ENCODE assay signal across 21 cellular contexts in genomic region chr2:26395394-26395793, GRCh38. TPM values are rescaled to one million over a fixed set of nuclear protein-coding genes. Genes with fewer than 3 reads are reported as not detected.
DNase-seq lines count a peak whose midpoint lies in the region; ATAC-seq, FAIRE-seq and TF ChIP-seq lines count a peak whose summit lies in the region.
"Had no signal": no experiment of that assay in that cellular context is flagged by ENCODE, and none has a peak within 500 bp of the region (broad histone marks: within the 10 kb centered on the region; RNA-seq: fewer than 3 reads in every experiment).

No MANE protein-coding gene starts in this region.

- no peaks in the 10 kb centered on the region for H3K27me3 ChIP-seq in CD4-positive, CD25-positive, alpha-beta regulatory T cell (ENCODE audit: control insufficient read depth, insufficient read depth, low read length)
- no peaks in the 10 kb centered on the region for H3K27me3 ChIP-seq in GM23338 (ENCODE audit: insufficient read depth)
- no peaks in the 10 kb centered on the region for H3K27me3 ChIP-seq in endodermal cell (ENCODE audit: control insufficient read depth, insufficient read depth, low read length, poor library complexity, severe bottlenecking)

- no peak overlapping the region for H3K4me3 Mint-ChIP-seq in CD4-positive, CD25-positive, alpha-beta regulatory T cell
- H3K4me3 Mint-ChIP-seq in GM23338 (no peak overlapping the region), endodermal cell (no peak overlapping the region)
- no peak overlapping the region for H3K4me3 Mint-ChIP-seq in activated T-cell treated with anti-CD3 and anti-CD28 coated beads, Interleukin-2, amount 50 U/mL, for 4 hours
- H3K4me3 Mint-ChIP-seq: T-helper 1 cell treated with Interleukin-12 subunit alpha and Interleukin-12 subunit beta and Interleukin-4 antibody, amounts not matched to agents 30 μg/mL and 1 μg/mL, for 36 hours had no signal

- no peaks in the 10 kb centered on the region for H3F3A ChIP-seq in GM23338 (replicated peaks; ENCODE audit: low read depth)

- no peak for TF ChIP-seq CTCF in GM23338 (conservative IDR thresholded peaks at IDR 0.05; ENCODE audit: low read depth in 2 of 2)
- peak; percentile 45 for TF ChIP-seq CTCF in endodermal cell (conservative IDR thresholded peaks at IDR 0.05)

- H3K4me3 ChIP-seq in CD4-positive, CD25-positive, alpha-beta regulatory T cell (ENCODE audit: low read depth, low read length) = no peak overlapping the region
- H3K4me3 ChIP-seq in GM23338 (no peak overlapping the region), SK-N-MC (no peak overlapping the region), endodermal cell (ENCODE audit: low read length) (no peak overlapping the region)

- H3K4me1 Mint-ChIP-seq in CD4-positive, CD25-positive, alpha-beta regulatory T cell = peaks cover 7 to 16% (median 9%) of the 10 kb centered on the region in 4 donors
- H3K4me1 Mint-ChIP-seq in GM23338 (no peaks in the 10 kb centered on the region; the same call in 2 of the 3 replicates), endodermal cell (no peaks in the 10 kb centered on the region)
- peaks cover 19% of the 10 kb centered on the region for H3K4me1 Mint-ChIP-seq in activated T-cell treated with anti-CD3 and anti-CD28 coated beads, Interleukin-2, amount 50 U/mL, for 4 hours (ENCODE audit: low read depth)

- H3K27ac ChIP-seq in CD4-positive, CD25-positive, alpha-beta regulatory T cell (ENCODE audit: insufficient read depth, low read length, poor library complexity, severe bottlenecking) = no peak overlapping the region
- H3K27ac ChIP-seq in GM23338 (ENCODE audit: low read depth) = no peak overlapping the region
- peak overlapping the region; percentile 52 for H3K27ac ChIP-seq in SK-N-MC
- no peak overlapping the region for H3K27ac ChIP-seq in endodermal cell (ENCODE audit: low read depth, low read length)
- H3K27ac ChIP-seq: C4-2B, KMS-11 had no signal

- no peaks in the 10 kb centered on the region for H3K9me3 ChIP-seq in CD4-positive, CD25-positive, alpha-beta regulatory T cell (ENCODE audit: control insufficient read depth in 2 of 2, low read length in 2 of 2)
- H3K9me3 ChIP-seq in SK-N-MC (ENCODE audit: low read depth, low read length) (no peaks in the 10 kb centered on the region), endodermal cell (ENCODE audit: control insufficient read depth, low read length) (no peaks in the 10 kb centered on the region)

- no peaks in the 10 kb centered on the region for H3K9me3 Mint-ChIP-seq in CD4-positive, CD25-positive, alpha-beta regulatory T cell
- H3K9me3 Mint-ChIP-seq in GM23338 = no peaks in the 10 kb centered on the region
- no peaks in the 10 kb centered on the region for H3K9me3 Mint-ChIP-seq in endodermal cell
- no peaks in the 10 kb centered on the region for H3K9me3 Mint-ChIP-seq in activated T-cell treated with anti-CD3 and anti-CD28 coated beads, Interleukin-2, amount 50 U/mL, for 4 hours
- H3K9me3 Mint-ChIP-seq: T-helper 1 cell treated with Interleukin-12 subunit alpha and Interleukin-12 subunit beta and Interleukin-4 antibody, amounts not matched to agents 30 μg/mL and 1 μg/mL, for 36 hours had no signal

- no peaks in the 10 kb centered on the region for H3K4me1 ChIP-seq in CD4-positive, CD25-positive, alpha-beta regulatory T cell (ENCODE audit: control insufficient read depth, insufficient read depth, low read length, poor library complexity, severe bottlenecking)
- no peaks in the 10 kb centered on the region for H3K4me1 ChIP-seq in GM23338 (ENCODE audit: insufficient read depth)
- H3K4me1 ChIP-seq in endodermal cell (ENCODE audit: control insufficient read depth, insufficient read depth, low read length) = no peaks in the 10 kb centered on the region

- peaks cover 6% of the 10 kb centered on the region for H3K36me3 ChIP-seq in CD4-positive, CD25-positive, alpha-beta regulatory T cell (ENCODE audit: control insufficient read depth, insufficient read depth, low read length)
- no peaks in the 10 kb centered on the region for H3K36me3 ChIP-seq in GM23338 (ENCODE audit: insufficient read depth)
- peaks cover 8% of the 10 kb centered on the region; the same call in 1 of the 2 replicates for H3K36me3 ChIP-seq in SK-N-MC (ENCODE audit: insufficient read depth, low read length)
- H3K36me3 ChIP-seq in endodermal cell (ENCODE audit: control insufficient read depth, insufficient read depth, low read length) = peaks cover 53% of the 10 kb centered on the region

- no peaks in the 10 kb centered on the region for H3K9me2 ChIP-seq in GM23338 (ENCODE audit: insufficient read depth)

- no peak for FAIRE-seq in RCC 7860 (lab: Jason Lieb, UNC)
- FAIRE-seq: G401.6 had no signal

- H3K27me3 Mint-ChIP-seq in CD4-positive, CD25-positive, alpha-beta regulatory T cell = no peaks in the 10 kb centered on the region
- H3K27me3 Mint-ChIP-seq in GM23338 (ENCODE audit: insufficient read depth, low read depth, poor library complexity) = no peaks in the 10 kb centered on the region
- no peaks in the 10 kb centered on the region for H3K27me3 Mint-ChIP-seq in endodermal cell (ENCODE audit: insufficient read depth)
- no peaks in the 10 kb centered on the region for H3K27me3 Mint-ChIP-seq in activated T-cell treated with anti-CD3 and anti-CD28 coated beads, Interleukin-2, amount 50 U/mL, for 4 hours (ENCODE audit: low read depth)

- ATAC-seq in CD4-positive, CD25-positive, alpha-beta regulatory T cell (ENCODE audit: low read depth in 2 of 2) = no peak
- peak; percentile 50 for ATAC-seq in GM23338
- no peak for ATAC-seq in GM18870 (IDR thresholded peaks at IDR 0.05; ENCODE audit: unreplicated experiment)
- ATAC-seq in activated T-cell treated with anti-CD3 and anti-CD28 coated beads, Interleukin-2, amount 50 U/mL, for 4 hours = no peak

- WGBS in endodermal cell (ENCODE audit: insufficient coverage in 1 of 2, insufficient read length in 1 of 2), 2 experiments = 91 to 100% methylated on average over 2 to 4 of the region's 4 CpGs

- no peaks in the 10 kb centered on the region for H3K79me2 ChIP-seq in GM23338 (replicated peaks; ENCODE audit: insufficient read depth)

- H3K27ac Mint-ChIP-seq in CD4-positive, CD25-positive, alpha-beta regulatory T cell = peak overlapping the region in 2 of 3 donors; percentile 36 to 79
- H3K27ac Mint-ChIP-seq in GM23338 (no peak overlapping the region), endodermal cell (no peak overlapping the region)
- H3K27ac Mint-ChIP-seq: T-helper 1 cell treated with Interleukin-12 subunit alpha and Interleukin-12 subunit beta and Interleukin-4 antibody, amounts not matched to agents 30 μg/mL and 1 μg/mL, for 36 hours had no signal

- DNase-seq in CD4-positive, CD25-positive, alpha-beta regulatory T cell = no peak
- DNase-seq in GM23338 (ENCODE audit: low spot score) (peak; percentile 23), SK-N-MC (ENCODE audit: low read depth, low spot score) (no peak), endodermal cell (no peak), RCC 7860 (ENCODE audit: low spot score) (no peak), HK-2 (ENCODE audit: unreplicated experiment) (no peak)
- no peak for DNase-seq in activated T-cell treated with anti-CD3 and anti-CD28 coated beads, Interleukin-2, amount 50 U/mL, for 4 hours
- DNase-seq: ACHN, DND-41, GOT3, MV-4-11, NCI-H187, NCI-H748 treated with DMSO at 0.1 percent for 48 hours, OCI-M1, SHP77 had no signal

- no peak overlapping the region for H2AFZ ChIP-seq in GM23338

- no peaks in the 10 kb centered on the region; the same call in 1 of the 2 replicates for H4K20me1 ChIP-seq in GM23338 (replicated peaks; ENCODE audit: insufficient read depth)

- H3K4me2 ChIP-seq in GM23338 = no peak overlapping the region
- H3K4me2 ChIP-seq: KMS-11 had no signal

- no peak overlapping the region for H3K9ac ChIP-seq in SK-N-MC (ENCODE audit: insufficient read length)
- no peak overlapping the region for H3K9ac ChIP-seq in endodermal cell (ENCODE audit: extremely low read depth, low read length, poor library complexity, severe bottlenecking)
- H3K9ac ChIP-seq: KMS-11 had no signal

- peaks cover 3% of the 10 kb centered on the region for H3K36me3 Mint-ChIP-seq in CD4-positive, CD25-positive, alpha-beta regulatory T cell
- H3K36me3 Mint-ChIP-seq in GM23338 (ENCODE audit: low read depth) = no peaks in the 10 kb centered on the region
- peaks cover 9% of the 10 kb centered on the region for H3K36me3 Mint-ChIP-seq in endodermal cell (ENCODE audit: low read depth)
- peaks cover 10% of the 10 kb centered on the region for H3K36me3 Mint-ChIP-seq in activated T-cell treated with anti-CD3 and anti-CD28 coated beads, Interleukin-2, amount 50 U/mL, for 4 hours (ENCODE audit: insufficient read depth)

RNA-seq across cellular contexts. Expression of gene DRC1, which starts 6.3 kb away (rescaled TPM):
- total RNA-seq in CD4-positive, CD25-positive, alpha-beta regulatory T cell = not detected
- polyA plus RNA-seq in CD4-positive, CD25-positive, alpha-beta regulatory T cell = not detected
- not detected in 2 replicates for total RNA-seq in GM23338 (2014; rRNA removed; shearing (Covaris generic))
- polyA plus RNA-seq in GM23338 (2016; fragmentation: Nextera tagmentation; extraction: Ambion mirVana) = 0.45 TPM in 1 of 2 replicates, not detected in the other
- under 1 TPM; 0.33 to 0.48 TPM for total RNA-seq in endodermal cell
- polyA plus RNA-seq in endodermal cell (2013, experiment 1 of 2) = 1.0 TPM
- polyA plus RNA-seq in endodermal cell (2013, experiment 2 of 2) = 0.91 TPM
- not detected for total RNA-seq in activated T-cell treated with anti-CD3 and anti-CD28 coated beads, Interleukin-2, amount 50 U/mL, for 4 hours
- total RNA-seq: NCI-H460 had no signal

RNA-seq across cellular contexts. Expression of gene ADGRF3, which starts 48.8 kb away (rescaled TPM):
- total RNA-seq in CD4-positive, CD25-positive, alpha-beta regulatory T cell = 1.8 TPM
- under 1 TPM; 0.23 to 0.57 (median 0.32) TPM for polyA plus RNA-seq in CD4-positive, CD25-positive, alpha-beta regulatory T cell
- total RNA-seq in GM23338 (2014; rRNA removed; shearing (Covaris generic)) = 0.35 and 0.38 TPM in 2 replicates
- 0.39 and 0.57 TPM in 2 replicates for polyA plus RNA-seq in GM23338 (2016; fragmentation: Nextera tagmentation; extraction: Ambion mirVana)
- total RNA-seq in endodermal cell = under 1 TPM; 0.35 to 0.93 TPM
- 0.07 TPM for polyA plus RNA-seq in endodermal cell (2013, experiment 1 of 2)
- polyA plus RNA-seq in endodermal cell (2013, experiment 2 of 2) = 0.08 TPM
- 1 to 10 TPM; 1.9 to 2.8 (median 2.0) TPM for total RNA-seq in activated T-cell treated with anti-CD3 and anti-CD28 coated beads, Interleukin-2, amount 50 U/mL, for 4 hours
- total RNA-seq: NCI-H460 had no signal

RNA-seq across cellular contexts. Expression of gene SELENOI, which starts 49.5 kb away (rescaled TPM):
- 42.8 TPM for total RNA-seq in CD4-positive, CD25-positive, alpha-beta regulatory T cell
- polyA plus RNA-seq in CD4-positive, CD25-positive, alpha-beta regulatory T cell = 1 to 10 TPM; 6.0 to 7.1 (median 6.3) TPM
- total RNA-seq in GM23338 (2014; rRNA removed; shearing (Covaris generic)) = 64.3 and 67.8 TPM in 2 replicates
- polyA plus RNA-seq in GM23338 (2016; fragmentation: Nextera tagmentation; extraction: Ambion mirVana) = 8.1 and 8.4 TPM in 2 replicates
- 10 to 100 TPM; 59.3 to 77.1 TPM for total RNA-seq in endodermal cell
- polyA plus RNA-seq in endodermal cell (2013, experiment 1 of 2) = 20.4 TPM
- polyA plus RNA-seq in endodermal cell (2013, experiment 2 of 2) = 20.2 TPM
- total RNA-seq in activated T-cell treated with anti-CD3 and anti-CD28 coated beads, Interleukin-2, amount 50 U/mL, for 4 hours = 10 to 100 TPM; 73.5 to 76.2 (median 76.0) TPM

Comparison
In these comparisons a context has a peak if more than half of its experiments do, and no peak if none do; other contexts are left out.
1. H3K27ac Mint-ChIP-seq: peak in CD4-positive, CD25-positive, alpha-beta regulatory T cell (2 of 3); none in GM23338 (single experiment) and endodermal cell (single experiment).